In the genomic region with DNA sequence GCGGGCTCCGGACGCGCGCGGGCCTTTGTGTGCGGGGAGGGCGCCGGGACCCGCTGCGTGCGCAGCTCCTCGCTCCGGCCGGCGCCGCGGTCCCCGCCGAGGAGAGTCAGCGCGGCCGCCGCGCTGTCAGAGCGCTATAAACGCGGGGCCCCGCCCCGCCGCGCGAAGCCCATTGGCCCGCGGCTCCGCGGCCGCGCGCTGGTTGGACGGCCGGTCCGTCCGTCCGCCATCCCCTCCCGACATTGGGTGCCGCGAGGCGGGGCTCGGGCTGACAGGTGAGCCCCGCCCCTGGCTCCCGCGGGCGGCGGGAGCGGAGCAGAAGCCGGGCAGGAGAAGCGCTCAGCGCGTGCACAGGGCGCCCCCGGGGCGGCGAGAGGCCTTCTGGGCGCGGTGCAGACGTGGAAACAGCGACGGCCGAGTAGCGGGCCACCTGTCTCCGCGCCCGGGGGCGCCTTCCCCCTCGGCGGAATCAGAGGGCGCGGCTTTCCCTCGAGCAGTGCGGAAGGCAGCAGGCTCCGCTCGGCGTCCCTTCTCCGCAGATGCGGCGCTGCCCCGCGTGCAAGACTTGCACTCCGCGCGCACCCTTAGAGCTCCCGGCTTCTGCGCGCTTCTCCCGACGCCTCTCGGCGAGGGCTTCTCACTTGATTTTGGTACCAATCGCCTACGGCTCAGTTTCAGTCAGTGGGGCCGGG, we compare ENCODE assay signal across 8 cellular contexts. TPM values are rescaled to one million over a fixed set of nuclear protein-coding genes. Genes with fewer than 3 reads are reported as not detected.
A peak's percentile ranks its signal among the peaks of the same experiment; 100 is the strongest.
DNase-seq lines count a peak whose midpoint lies in the region; ATAC-seq, FAIRE-seq and TF ChIP-seq lines count a peak whose summit lies in the region.

A gene with protein sequence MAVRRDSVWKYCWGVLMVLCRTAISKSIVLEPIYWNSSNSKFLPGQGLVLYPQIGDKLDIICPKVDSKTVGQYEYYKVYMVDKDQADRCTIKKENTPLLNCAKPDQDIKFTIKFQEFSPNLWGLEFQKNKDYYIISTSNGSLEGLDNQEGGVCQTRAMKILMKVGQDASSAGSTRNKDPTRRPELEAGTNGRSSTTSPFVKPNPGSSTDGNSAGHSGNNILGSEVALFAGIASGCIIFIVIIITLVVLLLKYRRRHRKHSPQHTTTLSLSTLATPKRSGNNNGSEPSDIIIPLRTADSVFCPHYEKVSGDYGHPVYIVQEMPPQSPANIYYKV (minus strand): TSS at position 111 of the 692 bp plus-strand sequence. CDS start 698 bp downstream, outside the sequence.

- POLR2A ChIA-PET in BJ (lab: Charles Lee) (interaction anchor here (0.6 kb wide), 1 partner anchor 344 kb away, joined by 3 read pairs; no protein-coding TSS in a partner anchor), HepG2 (lab: Yijun Ruan, JAX) (no interaction called here)

- ATAC-seq in GM19043 (IDR thresholded peaks at IDR 0.05; ENCODE audit: low read depth, unreplicated experiment) (peak; percentile 88), HG03342 (IDR thresholded peaks at IDR 0.05; ENCODE audit: unreplicated experiment) (peak; percentile 96), HepG2 (peak; percentile 93)

- DNase-seq in BJ (ENCODE audit: low read depth): peak; percentile 47
- DNase-seq in NCI-H446 (lab: John Stamatoyannopoulos, UW): peak; percentile 51 to 93
- peak; percentile 67 to 74 for DNase-seq in activated CD4-positive, alpha-beta T cell treated with anti-CD3 and anti-CD28 coated beads, Interleukin-2, amount 50 U/mL, for 24 hours (ENCODE audit: low read depth in 1 of 2, low spot score in 1 of 2)
- peak; percentile 67 for DNase-seq in HepG2 (ENCODE audit: low spot score)
- DNase-seq in stimulated activated CD4-positive, alpha-beta T cell treated with anti-CD3 and anti-CD28 coated beads, Interleukin-2, amount 100 ng/mL, for 4 hours (ENCODE audit: low read depth): peak; percentile 81

- peaks cover 9% of the 10 kb centered on the region for H3K36me3 Mint-ChIP-seq in dendritic cell treated with granulocyte-macrophage colony-stimulating factor and Interleukin-4, amounts not matched to agents 40 ng/mL and 50 ng/mL, for 4 days (ENCODE audit: low read depth)

- H2AFZ ChIP-seq in HepG2 (ENCODE audit: low read length): no peak within 1 kb of the TSS

- no TSS peak for BruUV-seq in HepG2 (replicated peaks; lab: Mats Ljungman, UMichigan)

- H3K27ac Mint-ChIP-seq in dendritic cell treated with granulocyte-macrophage colony-stimulating factor and Interleukin-4, amounts not matched to agents 40 ng/mL and 50 ng/mL, for 4 days: peak within 1 kb of the TSS; percentile 2

- H3K9me3 Mint-ChIP-seq in dendritic cell treated with granulocyte-macrophage colony-stimulating factor and Interleukin-4, amounts not matched to agents 40 ng/mL and 50 ng/mL, for 4 days: no peaks in the 10 kb centered on the region

- H3K9me3 ChIP-seq in HepG2 (ENCODE audit: low read length): no peaks in the 10 kb centered on the region

- intact Hi-C loops in dendritic cell treated with granulocyte-macrophage colony-stimulating factor and Interleukin-4, amounts not matched to agents 40 ng/mL and 50 ng/mL, for 4 days (cut with micrococcal nuclease): loop anchor here (2.0 to 10.0 kb wide), 3 partner anchors 33 to 1761 kb away; a partner anchor contains a TSS
- intact Hi-C loops in HepG2 (cut with micrococcal nuclease; ENCODE audit: unreplicated experiment): loop anchor here (2.0 to 10.0 kb wide), 5 partner anchors 85 to 1961 kb away; no protein-coding TSS in a partner anchor

- H3K79me2 ChIP-seq in HepG2 (ENCODE audit: insufficient read depth, low read length): no peaks in the 10 kb centered on the region

- H3K27ac ChIP-seq in HepG2 (ENCODE audit: extremely low read length, insufficient read depth, low read length): no peak within 1 kb of the TSS

- H3K27me3 Mint-ChIP-seq in dendritic cell treated with granulocyte-macrophage colony-stimulating factor and Interleukin-4, amounts not matched to agents 40 ng/mL and 50 ng/mL, for 4 days: peaks cover 41% of the 10 kb centered on the region

- TF ChIP-seq POLR2A in HepG2 (IDR thresholded peaks at IDR 0.05; ENCODE audit: insufficient read depth in 1 of 2, low read depth in 2 of 2, low read length in 2 of 2): no peak

- H3K9ac ChIP-seq in HepG2 (ENCODE audit: insufficient read depth, low read depth, low read length): no peak within 1 kb of the TSS

- peak within 1 kb of the TSS; percentile 90 for H3K4me2 ChIP-seq in HepG2 (ENCODE audit: low read depth, low read length)

- H3K27me3 ChIP-seq in BJ (ENCODE audit: control insufficient read depth, insufficient read depth, low read length): no peaks in the 10 kb centered on the region
- peaks cover 2 to 16% of the 10 kb centered on the region in 2 experiments; a peak in 2 of 5 replicates for H3K27me3 ChIP-seq in HepG2 (ENCODE audit: control insufficient read depth in 1 of 2, insufficient read depth in 2 of 2, low read length in 2 of 2)

- WGBS in HepG2 (ENCODE audit: low lambda C conversion rate): 0% methylated on average over 2 of the region's 102 CpGs

- no peaks in the 10 kb centered on the region for H4K20me1 ChIP-seq in HepG2 (ENCODE audit: insufficient read depth, low read length)

- in situ Hi-C loops in HepG2 (cut with HindIII; ENCODE audit: extremely low pct_ligation_motif_present, low pct_unique_long_range_greater_than_20kb): loop anchor here (10.0 to 25.0 kb wide), 3 partner anchors 579 to 1973 kb away; no protein-coding TSS in a partner anchor

- TF ChIP-seq CTCF in BJ (IDR thresholded peaks at IDR 0.05; ENCODE audit: insufficient read depth, low read depth, low read length) (no peak), HepG2 (CRISPR knock-in tag; IDR thresholded peaks at IDR 0.05) (0 out of 2 replicates have a peak, but pooled peaks have one; percentile 6)

- H3K4me1 Mint-ChIP-seq in dendritic cell treated with granulocyte-macrophage colony-stimulating factor and Interleukin-4, amounts not matched to agents 40 ng/mL and 50 ng/mL, for 4 days (ENCODE audit: low read depth): peaks cover 21% of the 10 kb centered on the region

- H3K4me3 ChIP-seq in BJ (ENCODE audit: low read depth, low read length): peak within 1 kb of the TSS; percentile 66
- H3K4me3 ChIP-seq in HepG2 (replicated peaks in 1 of 3; ENCODE audit: insufficient read depth in 1 of 3, low read depth in 2 of 3, low read length in 3 of 3): peak within 1 kb of the TSS; percentile 42 to 75 (median 51)

- H3K36me3 ChIP-seq in BJ (ENCODE audit: control insufficient read depth, insufficient read depth, low read length): no peaks in the 10 kb centered on the region
- no peaks in the 10 kb centered on the region; a peak in 1 of 5 replicates for H3K36me3 ChIP-seq in HepG2 (replicated peaks in 1 of 2; ENCODE audit: control insufficient read depth in 1 of 2, insufficient read depth in 2 of 2, low read length in 2 of 2)

- TF ChIP-seq EP300 in HepG2 (IDR thresholded peaks at IDR 0.05; ENCODE audit: low read depth in 2 of 2, low read length in 2 of 2) (no peak), HepG2 (CRISPR knock-in tag; IDR thresholded peaks at IDR 0.05; ENCODE audit: borderline replicate concordance) (no peak)

- peak within 1 kb of the TSS; percentile 93 for H3K4me3 Mint-ChIP-seq in dendritic cell treated with granulocyte-macrophage colony-stimulating factor and Interleukin-4, amounts not matched to agents 40 ng/mL and 50 ng/mL, for 4 days

- TF ChIP-seq RAD21 in HepG2 (CRISPR knock-in tag; IDR thresholded peaks at IDR 0.05): no peak

- no peak for FAIRE-seq in HepG2 (lab: Jason Lieb, UNC)

- CTCF ChIA-PET in BJ (lab: Yijun Ruan, JAX) (interaction anchor here (0.9 to 3.9 kb wide), 23 partner anchors 10 to 1978 kb away, joined by 3 to 25 read pairs (median 4); a partner anchor contains a TSS), HepG2 (lab: Yijun Ruan, JAX; ENCODE audit: low intra/inter-chr PET ratio, low total read pairs) (no interaction called here)

- H3K4me1 ChIP-seq in HepG2 (ENCODE audit: insufficient read depth, low read length): peaks cover 15% of the 10 kb centered on the region

TF ChIP-seq in HepG2, 621 proteins besides CTCF, POLR2A, EP300 and RAD21 (continues in another document):
- TF ChIP-seq AKAP8 (CRISPR knock-in tag; IDR thresholded peaks at IDR 0.05) (no peak), ZNF772 (CRISPR knock-in tag; IDR thresholded peaks at IDR 0.05) (no peak), ZNF232 (CRISPR knock-in tag; IDR thresholded peaks at IDR 0.05; ENCODE audit: borderline replicate concordance) (peak; percentile 51; the same call in 1 of the 2 replicates)
- TF ChIP-seq, protein P1, sequence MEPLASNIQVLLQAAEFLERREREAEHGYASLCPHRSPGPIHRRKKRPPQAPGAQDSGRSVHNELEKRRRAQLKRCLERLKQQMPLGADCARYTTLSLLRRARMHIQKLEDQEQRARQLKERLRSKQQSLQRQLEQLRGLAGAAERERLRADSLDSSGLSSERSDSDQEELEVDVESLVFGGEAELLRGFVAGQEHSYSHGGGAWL (CRISPR knock-in tag; IDR thresholded peaks at IDR 0.05): peak; percentile 62; the same call in 1 of the 2 replicates

RNA-seq across cellular contexts. Expression of the gene that starts here (rescaled TPM):
- polyA plus RNA-seq in BJ (2011; rRNA removed): 17.1 and 19.4 TPM in 2 replicates
- polyA minus RNA-seq in BJ (2011; rRNA and poly(A)+ RNA removed): 20.0 and 22.8 TPM in 2 replicates
- 0.07 and 0.20 TPM in 2 replicates for total RNA-seq in HepG2 (2016; rRNA removed; fragmentation: Illumina TruSeq; extraction: Trizol)
- total RNA-seq in HepG2 (2016; cell fraction: cytosol; rRNA removed; fragmentation: Illumina TruSeq; extraction: Trizol; ENCODE audit: low read depth): not detected in 2 replicates
- total RNA-seq in HepG2 (2016; cell fraction: insoluble cytoplasmic fraction; rRNA removed; fragmentation: Illumina TruSeq; extraction: Trizol): 0.09 and 0.13 TPM in 2 replicates
- total RNA-seq in HepG2 (2016; cell fraction: membrane; rRNA removed; fragmentation: Illumina TruSeq; extraction: Trizol): 0.06 and 0.14 TPM in 2 replicates
- 0.06 TPM in 1 of 2 replicates, not detected in the other for total RNA-seq in HepG2 (2016; cell fraction: nucleus; rRNA removed; fragmentation: Illumina TruSeq; extraction: Trizol)
- 0.05 and 0.11 TPM in 2 replicates for polyA plus RNA-seq in HepG2 (2011; rRNA removed)
- polyA plus RNA-seq in HepG2 (2011; cell fraction: cytosol; rRNA removed): 0.08 and 0.11 TPM in 2 replicates
- polyA plus RNA-seq in HepG2 (2011; cell fraction: nucleus; rRNA removed): 0.05 TPM in 2 replicates
- polyA plus RNA-seq in HepG2 (2012): 0.05 and 0.16 TPM in 2 replicates
- polyA plus RNA-seq in HepG2 (2016; cell fraction: cytosol; fragmentation: Illumina TruSeq; extraction: Trizol; ENCODE audit: low read depth): 0.02 TPM in 1 of 2 replicates, not detected in the other
- polyA plus RNA-seq in HepG2 (2016; cell fraction: insoluble cytoplasmic fraction; fragmentation: Illumina TruSeq; extraction: Trizol; ENCODE audit: low read depth): 0.08 and 0.23 TPM in 2 replicates
- polyA plus RNA-seq in HepG2 (2016; cell fraction: membrane; fragmentation: Illumina TruSeq; extraction: Trizol; ENCODE audit: low read depth): 0.05 TPM in 1 of 2 replicates, not detected in the other
- polyA plus RNA-seq in HepG2 (2016; cell fraction: nucleus; fragmentation: Illumina TruSeq; extraction: Trizol; ENCODE audit: insufficient read depth, low read depth): 0.19 and 0.23 TPM in 2 replicates
- 0.08 and 0.63 TPM in 2 replicates for polyA minus RNA-seq in HepG2 (2011; rRNA and poly(A)+ RNA removed; ENCODE audit: low replicate concordance)
- 0.18 TPM in 1 of 2 replicates, not detected in the other for polyA minus RNA-seq in HepG2 (2011; cell fraction: cytosol; rRNA and poly(A)+ RNA removed)
- 0.13 TPM in 1 of 2 replicates, not detected in the other for polyA minus RNA-seq in HepG2 (2011; cell fraction: nucleus; rRNA and poly(A)+ RNA removed)

Comparison
In these comparisons a context has a peak if more than half of its experiments do, and no peak if none do; other contexts are left out.
1. RNA of the gene that starts here (polyA plus RNA-seq): 17.1 to 19.4 TPM in BJ; 0.02 to 0.23 TPM in HepG2; every median in the first group is over 10 times any median in the second.
2. Peak in DNase-seq, ATAC-seq, H3K4me3 ChIP-seq and H3K4me2 ChIP-seq in HepG2; RNA of the gene not detected or under 1 TPM.
3. Peak in every context shown above with its lines, with median percentiles within 50 percentile points of each other: DNase-seq and ATAC-seq.